Comparison of ENCODE assay signal across 1 cellular context in genomic region chr18:62418258-62418657, GRCh38.
TF ChIP-seq lines count a peak whose summit lies in the region.

No MANE protein-coding gene starts in this region.

TF ChIP-seq in GM23338, 12 proteins besides CTCF, POLR2A, EP300 and RAD21 (continued from another document):
- TF ChIP-seq ZNF462 (CRISPR knock-in tag; IDR thresholded peaks at IDR 0.05) (no peak), JUNB (IDR thresholded peaks at IDR 0.05; ENCODE audit: unreplicated experiment) (no peak), ZNF114 (CRISPR knock-in tag; IDR thresholded peaks at IDR 0.05) (no peak), NANOG (IDR thresholded peaks at IDR 0.05; ENCODE audit: borderline replicate concordance) (no peak), REST (IDR thresholded peaks at IDR 0.05; ENCODE audit: unreplicated experiment) (no peak), ZNF331 (CRISPR knock-in tag; IDR thresholded peaks at IDR 0.05; ENCODE audit: low read depth) (no peak), POLR2AphosphoS5 (IDR thresholded peaks at IDR 0.05; ENCODE audit: low read depth) (no peak), EZH2 (IDR thresholded peaks at IDR 0.05; ENCODE audit: low read depth, unreplicated experiment) (no peak), EZH2phosphoT487 (IDR thresholded peaks at IDR 0.05; ENCODE audit: unreplicated experiment) (no peak)
TF ChIP-seq in GM23338: peak in this region for 0.
